30 cellular contexts compared by ENCODE assay signal in the genomic region with DNA sequence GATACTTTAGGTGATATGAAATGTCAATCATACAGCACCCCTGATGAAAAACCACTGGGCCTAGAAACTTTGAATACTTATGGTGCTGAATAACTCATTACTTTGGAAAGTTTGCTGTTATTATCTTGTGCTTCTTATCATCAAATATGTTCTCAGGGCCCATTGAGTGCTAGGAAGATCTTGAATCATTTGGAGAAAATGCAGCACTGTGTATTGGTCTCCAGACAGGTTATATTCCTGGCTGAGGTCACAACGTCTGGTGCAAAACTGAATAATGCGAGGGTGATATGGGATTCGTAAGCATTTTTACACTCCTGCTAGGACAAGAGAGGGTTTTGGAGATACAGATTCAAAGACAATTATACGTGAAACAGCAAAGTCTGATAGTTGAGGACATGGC.
"Had no signal": no experiment of that assay in that cellular context is flagged by ENCODE, and none has a peak within 500 bp of the region (broad histone marks: within the 10 kb centered on the region; RNA-seq: fewer than 3 reads in every experiment).

No MANE protein-coding gene starts in this region.

- H3K27me3 ChIP-seq: breast epithelium, SJCRH30 had no signal

- H3K36me3 ChIP-seq: breast epithelium, SJCRH30, WERI-Rb-1 had no signal

- H3K9ac ChIP-seq: KMS-11 had no signal

- H3K4me1 ChIP-seq: breast epithelium had no signal

- DNase-seq: activated CD4-positive, alpha-beta memory T cell treated with anti-CD3 and anti-CD28 coated beads, Interleukin-2, amount 10 ng/mL, durations not matched to agents 7 days and 5 days; activated CD4-positive, alpha-beta T cell treated with anti-CD3 and anti-CD28 coated beads for 1 hour; activated CD4-positive, alpha-beta T cell treated with anti-CD3 and anti-CD28 coated beads for 48 hours; activated CD4-positive, CD25-positive, alpha-beta regulatory T cell; activated CD8-positive, alpha-beta memory T cell treated with anti-CD3 and anti-CD28 coated beads for 24 hours; activated CD8-positive, alpha-beta memory T cell treated with anti-CD3 and anti-CD28 coated beads, Interleukin-2, amount 10 ng/mL, durations not matched to agents 7 days and 5 days; activated CD8-positive, alpha-beta memory T cell treated with anti-CD3 and anti-CD28 coated beads, Interleukin-2, amount 50 U/mL, for 48 hours; activated effector memory CD4-positive, alpha-beta T cell treated with Interleukin-2 at 50 U/mL for 16 hours; activated naive CD4-positive, alpha-beta T cell treated with anti-CD3 and anti-CD28 coated beads, Interleukin-2, amount 10 ng/mL, durations not matched to agents 7 days and 5 days; activated naive CD8-positive, alpha-beta T cell treated with anti-CD3 and anti-CD28 coated beads, Interleukin-2, amount 50 U/mL, for 24 hours; activated T-cell treated with anti-CD3 and anti-CD28 coated beads, Interleukin-2, amount 50 U/mL, for 48 hours; amniotic stem cell; aorta; MM.1S; MV-4-11; NCI-H1092; NCI-H1436 treated with DMSO at 0.1 percent for 48 hours; NCI-H1694 treated with DMSO at 0.1 percent for 48 hours; NCI-H2029; NCI-H345; NCI-H524 treated with DMSO at 0.1 percent for 48 hours; SHP77; SJCRH30; SW 1271; T-helper 1 cell; T-helper 2 cell; T-helper 9 cell; WERI-Rb-1 had no signal

- ATAC-seq: activated CD8-positive, alpha-beta memory T cell treated with anti-CD3 and anti-CD28 coated beads, Interleukin-2, amount 10 ng/mL, durations not matched to agents 7 days and 5 days; activated naive CD8-positive, alpha-beta T cell treated with anti-CD3 and anti-CD28 coated beads, Interleukin-2, amount 50 U/mL, for 24 hours had no signal

- H3K4me2 ChIP-seq: KMS-11 had no signal

- H3K4me3 ChIP-seq: breast epithelium, SJCRH30 had no signal

- H3K9me3 ChIP-seq: SJCRH30 had no signal

- H3K27ac ChIP-seq: breast epithelium, KMS-11, SJCRH30, WERI-Rb-1 had no signal
